33 cellular contexts compared by ENCODE assay signal in genomic region chr13:77476456-77476855, GRCh38. TPM values are rescaled to one million over a fixed set of nuclear protein-coding genes. Genes with fewer than 3 reads are reported as not detected.
"Had no signal": no experiment of that assay in that cellular context is flagged by ENCODE, and none has a peak within 500 bp of the region (broad histone marks: within the 10 kb centered on the region; RNA-seq: fewer than 3 reads in every experiment).

No MANE protein-coding gene starts in this region.

- H3K36me3 ChIP-seq: brain microvascular endothelial cell, cardiac muscle cell, MG63, SJSA1 had no signal

- H3K4me3 ChIP-seq: cardiac muscle cell, MG63, SJSA1 had no signal

- DNase-seq: activated B cell treated with CpG ODN at 0.5 μM for 24 hours; activated CD4-positive, alpha-beta memory T cell treated with anti-CD3 and anti-CD28 coated beads, Interleukin-2, amount 10 ng/mL, durations not matched to agents 7 days and 5 days; activated CD4-positive, alpha-beta T cell treated with anti-CD3 and anti-CD28 coated beads for 4 hours; activated CD4-positive, CD25-positive, alpha-beta regulatory T cell treated with anti-CD3 and anti-CD28 coated beads, Interleukin-2, amount 50 U/mL, for 72 hours; activated CD8-positive, alpha-beta memory T cell treated with anti-CD3 and anti-CD28 coated beads for 24 hours; activated CD8-positive, alpha-beta memory T cell treated with anti-CD3 and anti-CD28 coated beads, Interleukin-2, amount 10 ng/mL, durations not matched to agents 7 days and 5 days; activated CD8-positive, alpha-beta memory T cell treated with anti-CD3 and anti-CD28 coated beads, Interleukin-2, amount 50 U/mL, for 48 hours; activated effector memory CD4-positive, alpha-beta T cell treated with Interleukin-2 at 50 U/mL for 16 hours; activated naive CD4-positive, alpha-beta T cell treated with anti-CD3 and anti-CD28 coated beads, Interleukin-2, amount 10 ng/mL, durations not matched to agents 7 days and 5 days; activated naive CD8-positive, alpha-beta T cell treated with anti-CD3 and anti-CD28 coated beads, Interleukin-2, amount 50 U/mL, for 24 hours; activated T-cell treated with anti-CD3 and anti-CD28 coated beads, Interleukin-2, amount 50 U/mL, for 48 hours; amniotic stem cell; aorta; brain microvascular endothelial cell; Kasumi-1; KG1; MG63; NCI-H1048; NCI-H1105 treated with DMSO at 0.1 percent for 48 hours; NCI-H1436; NCI-H1694 treated with DMSO at 0.1 percent for 48 hours; NCI-H2029; NCI-H345; NCI-H524 treated with DMSO at 0.1 percent for 48 hours; SHP77 treated with DMSO at 0.1 percent for 48 hours; SK-N-SH; T-cell; T-helper 17 cell had no signal

- H3K27ac ChIP-seq: brain microvascular endothelial cell, cardiac muscle cell, SJSA1, VCaP had no signal

- H3K9me3 ChIP-seq: MG63, SJSA1, SK-N-SH had no signal

- H3K9ac ChIP-seq: SK-N-SH had no signal

- ATAC-seq: activated CD8-positive, alpha-beta memory T cell treated with anti-CD3 and anti-CD28 coated beads, Interleukin-2, amount 10 ng/mL, durations not matched to agents 7 days and 5 days; Panc1; T-cell; T-helper 17 cell had no signal

- H3K27me3 ChIP-seq: brain microvascular endothelial cell, cardiac muscle cell, MG63, SJSA1 had no signal

RNA-seq across cellular contexts. Expression of gene SCEL, which starts 59.0 kb away (rescaled TPM):
- total RNA-seq: activated B cell treated with CpG ODN at 0.5 μM for 24 hours; activated CD4-positive, alpha-beta memory T cell treated with anti-CD3 and anti-CD28 coated beads, Interleukin-2, amount 10 ng/mL, durations not matched to agents 7 days and 5 days; activated CD8-positive, alpha-beta memory T cell treated with anti-CD3 and anti-CD28 coated beads, Interleukin-2, amount 10 ng/mL, durations not matched to agents 7 days and 5 days; aorta; cardiac muscle cell; RPMI7951; SJSA1; T-helper 17 cell had no signal
